In genomic region chr12:613996-614726, GRCh38 we compare ENCODE assay signal across 8 cellular contexts. TPM values are rescaled to one million over a fixed set of nuclear protein-coding genes. Genes with fewer than 3 reads are reported as not detected.
A peak's percentile ranks its signal among the peaks of the same experiment; 100 is the strongest.
DNase-seq lines count a peak whose midpoint lies in the region; ATAC-seq, FAIRE-seq and TF ChIP-seq lines count a peak whose summit lies in the region.

No MANE protein-coding gene starts in this region.

- FAIRE-seq in HTR-8/SVneo (lab: Jason Lieb, UNC), result no peak

- peaks cover 6% of the 10 kb centered on the region for H3K4me1 Mint-ChIP-seq in Caco-2 (ENCODE audit: low read depth, unreplicated experiment)

- H3K36me3 ChIP-seq in Caco-2 (ENCODE audit: control insufficient read depth, insufficient read depth, low read length) (no peaks in the 10 kb centered on the region), stomach (no peaks in the 10 kb centered on the region)

- H3K27ac Mint-ChIP-seq in Caco-2 (ENCODE audit: unreplicated experiment), result no peak overlapping the region

- H3K4me3 Mint-ChIP-seq in Caco-2 (ENCODE audit: unreplicated experiment), result no peak overlapping the region

- H3K27me3 Mint-ChIP-seq in Caco-2 (ENCODE audit: insufficient read depth, unreplicated experiment), result no peaks in the 10 kb centered on the region

- no peak for ATAC-seq in HG03039 (IDR thresholded peaks at IDR 0.05; ENCODE audit: unreplicated experiment)
- ATAC-seq in HG03175 (IDR thresholded peaks at IDR 0.05; ENCODE audit: unreplicated experiment), result no peak

- H3K9me3 ChIP-seq in Caco-2, result no peaks in the 10 kb centered on the region
- no peaks in the 10 kb centered on the region for H3K9me3 ChIP-seq in stomach

- DNase-seq in Caco-2 (peak; percentile 64 to 67), HTR-8/SVneo (ENCODE audit: insufficient read length, low spot score) (peak; percentile 38), iPS-NIHi11 (ENCODE audit: low spot score) (peak; percentile 38), stomach (peak; percentile 35), NCI-H2227 treated with DMSO at 0.1 percent for 48 hours (lab: John Stamatoyannopoulos, UW) (no peak)
- peak; percentile 28 to 30 for DNase-seq in activated CD4-positive, alpha-beta T cell treated with anti-CD3 and anti-CD28 coated beads for 4 hours

- no peaks in the 10 kb centered on the region for H3K9me3 Mint-ChIP-seq in Caco-2 (ENCODE audit: unreplicated experiment)

- H3K36me3 Mint-ChIP-seq in Caco-2 (ENCODE audit: insufficient read depth, unreplicated experiment), result peaks cover 6% of the 10 kb centered on the region

- intact Hi-C loops in Caco-2 (cut with micrococcal nuclease; ENCODE audit: unreplicated experiment), result loop anchor here (1.0 to 2.0 kb wide), 3 partner anchors 19 to 137 kb away; no protein-coding TSS in a partner anchor
- intact Hi-C loops in stomach (cut with DNase I; ENCODE audit: low total_unique reads), result no loop called here

- H3K27ac ChIP-seq in stomach, result no peak overlapping the region

- no peak overlapping the region for H3K4me3 ChIP-seq in Caco-2 (ENCODE audit: low read depth, low read length)
- no peak overlapping the region for H3K4me3 ChIP-seq in stomach

- no peak for TF ChIP-seq EP300 in stomach (IDR thresholded peaks at IDR 0.05)

- no peak for TF ChIP-seq POLR2A in stomach (IDR thresholded peaks at IDR 0.05)

- no TSS peak for BruUV-seq in Caco-2 (replicated peaks; lab: Mats Ljungman, UMichigan)

- WGBS in stomach, 5 donors, result 70 to 79% (median 74%) methylated on average over 10 of the region's 10 CpGs

- POLR2A ChIA-PET in Caco-2 (lab: Charles Lee), result interaction anchor here (0.5 to 0.6 kb wide), 2 partner anchors 163 to 210 kb away, joined by 4 to 13 read pairs; no protein-coding TSS in a partner anchor

- TF ChIP-seq CTCF in Caco-2 (IDR thresholded peaks at IDR 0.05; ENCODE audit: insufficient read depth in 1 of 2, low read depth in 1 of 2, low read length in 1 of 2, severe bottlenecking in 1 of 2, unreplicated experiment in 1 of 2) (peak in 1 of 2 experiments; percentile 29), stomach (IDR thresholded peaks at IDR 0.05) (peak in 2 of 7 experiments; percentile 12 to 27)

- no peaks in the 10 kb centered on the region for H3K27me3 ChIP-seq in Caco-2 (replicated peaks; ENCODE audit: control insufficient read depth, insufficient read depth, low read length)
- H3K27me3 ChIP-seq in stomach, result no peaks in the 10 kb centered on the region

- CTCF ChIA-PET in Caco-2 (lab: Charles Lee), result interaction anchor here (0.6 to 3.0 kb wide), 16 partner anchors 9 to 593 kb away, joined by 3 to 46 read pairs (median 4); partner anchors contain the start of gene WNK1

- H3K4me1 ChIP-seq in Caco-2, result peaks cover 10% of the 10 kb centered on the region; the same call in 1 of the 2 replicates
- peaks cover 0 to 17% (median 6%) of the 10 kb centered on the region in 4 donors for H3K4me1 ChIP-seq in stomach

RNA-seq across cellular contexts. Expression of gene NINJ2, which starts 49.1 kb away (rescaled TPM):
- 6.5 and 7.0 TPM in 2 replicates for total RNA-seq in Caco-2 (2022)
- total RNA-seq in stomach, result 10 to 100 TPM in 1 of 5 donors, 1 to 10 TPM in 1, not detected in 3; 2.2 to 26.2 TPM
- polyA plus RNA-seq in stomach, result 1 to 10 TPM; 2.0 to 5.2 (median 5.0) TPM
